In the genomic region with DNA sequence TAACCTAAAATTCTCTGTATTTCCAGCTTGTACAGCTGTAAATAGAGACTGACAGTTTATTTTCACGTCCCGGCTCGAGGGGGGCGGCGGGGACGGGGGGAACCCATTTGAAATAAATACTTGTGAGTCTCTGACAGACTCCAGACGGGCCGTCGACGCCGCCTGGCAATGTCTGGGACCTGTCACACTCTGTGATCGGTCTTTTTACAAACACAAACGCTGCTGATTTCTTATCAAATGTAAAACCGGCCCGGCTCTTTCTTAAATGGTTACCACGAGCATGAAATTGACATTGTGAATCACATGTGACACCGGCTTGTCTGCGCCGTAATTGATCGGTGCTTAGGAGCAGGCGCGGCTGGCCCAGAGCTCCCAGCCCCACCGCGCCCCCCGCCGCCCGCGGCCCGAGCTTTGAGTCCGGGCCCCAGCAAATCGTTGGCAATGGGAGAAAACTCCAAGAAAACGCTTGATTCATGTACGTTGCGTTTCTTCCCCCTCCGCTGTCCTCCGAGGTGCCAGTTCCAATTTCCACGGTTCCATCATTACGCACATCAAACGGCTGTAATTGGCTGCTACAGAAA, we compare ENCODE assay signal across 8 cellular contexts. TPM values are rescaled to one million over a fixed set of nuclear protein-coding genes. Genes with fewer than 3 reads are reported as not detected.
DNase-seq lines count a peak whose midpoint lies in the region; ATAC-seq, FAIRE-seq and TF ChIP-seq lines count a peak whose summit lies in the region.

No MANE protein-coding gene starts in this region.

- CTCF ChIA-PET in HepG2 (lab: Yijun Ruan, JAX; ENCODE audit: low intra/inter-chr PET ratio, low total read pairs), result no interaction called here

- peak overlapping the region; percentile 79 for H3K4me3 Mint-ChIP-seq in activated T-cell treated with anti-CD3 and anti-CD28 coated beads, Interleukin-2, amount 50 U/mL, for 4 hours
- H3K4me3 Mint-ChIP-seq in type B pancreatic cell, result peak overlapping the region; percentile 81

- H2AFZ ChIP-seq in HepG2 (ENCODE audit: low read length), result no peak overlapping the region

- in situ Hi-C loops in HepG2 (cut with HindIII; ENCODE audit: extremely low pct_ligation_motif_present, low pct_unique_long_range_greater_than_20kb), result no loop called here

- no peak for TF ChIP-seq CTCF in cardiac fibroblast (IDR thresholded peaks at IDR 0.05; ENCODE audit: low read depth, low read length)
- TF ChIP-seq CTCF in HepG2 (CRISPR knock-in tag; IDR thresholded peaks at IDR 0.05), result no peak
- no peak for TF ChIP-seq CTCF in type B pancreatic cell (conservative IDR thresholded peaks at IDR 0.05)

- no peak for TF ChIP-seq POLR2A in HepG2 (IDR thresholded peaks at IDR 0.05; ENCODE audit: insufficient read depth in 1 of 2, low read depth in 2 of 2, low read length in 2 of 2)

- no TSS peak for BruUV-seq in HepG2 (replicated peaks; lab: Mats Ljungman, UMichigan)

- no peak overlapping the region for H3K27ac Mint-ChIP-seq in type B pancreatic cell

- 9% methylated on average over 24 of the region's 39 CpGs for WGBS in HepG2 (ENCODE audit: low lambda C conversion rate)

- H3K27me3 Mint-ChIP-seq in activated T-cell treated with anti-CD3 and anti-CD28 coated beads, Interleukin-2, amount 50 U/mL, for 4 hours (ENCODE audit: low read depth), result peaks cover 26% of the 10 kb centered on the region
- H3K27me3 Mint-ChIP-seq in type B pancreatic cell, result peaks cover 29% of the 10 kb centered on the region

- H3K27ac ChIP-seq in HepG2 (ENCODE audit: extremely low read length, insufficient read depth, low read length), result no peak overlapping the region

- H3K27me3 ChIP-seq in HepG2 (ENCODE audit: control insufficient read depth in 1 of 2, insufficient read depth in 2 of 2, low read length in 2 of 2), result peaks cover 23 to 94% of the 10 kb centered on the region in 2 experiments

- H3K9me3 Mint-ChIP-seq in activated T-cell treated with anti-CD3 and anti-CD28 coated beads, Interleukin-2, amount 50 U/mL, for 4 hours, result no peaks in the 10 kb centered on the region
- H3K9me3 Mint-ChIP-seq in type B pancreatic cell, result no peaks in the 10 kb centered on the region

- intact Hi-C loops in HepG2 (cut with micrococcal nuclease; ENCODE audit: unreplicated experiment), result no loop called here

- POLR2A ChIA-PET in HepG2 (lab: Yijun Ruan, JAX), result no interaction called here

- FAIRE-seq in HepG2 (lab: Jason Lieb, UNC) (no peak), urothelium cell line (lab: Jason Lieb, UNC) (no peak)

- ATAC-seq in activated T-cell treated with anti-CD3 and anti-CD28 coated beads, Interleukin-2, amount 50 U/mL, for 4 hours, result peak in 1 of 2 donors; percentile 46
- ATAC-seq in HepG2, result no peak
- no peak for ATAC-seq in GM18909 (IDR thresholded peaks at IDR 0.05; ENCODE audit: poor library complexity, unreplicated experiment)
- no peak for ATAC-seq in HG03521 (IDR thresholded peaks at IDR 0.05; ENCODE audit: unreplicated experiment)

- no peaks in the 10 kb centered on the region for H3K9me3 ChIP-seq in HepG2 (ENCODE audit: low read length)

- no peaks in the 10 kb centered on the region for H3K79me2 ChIP-seq in HepG2 (ENCODE audit: insufficient read depth, low read length)

- H3K4me1 Mint-ChIP-seq in activated T-cell treated with anti-CD3 and anti-CD28 coated beads, Interleukin-2, amount 50 U/mL, for 4 hours (ENCODE audit: low read depth), result peaks cover 9% of the 10 kb centered on the region
- peaks cover 12% of the 10 kb centered on the region for H3K4me1 Mint-ChIP-seq in type B pancreatic cell (ENCODE audit: unreplicated experiment)

- no peaks in the 10 kb centered on the region for H3K4me1 ChIP-seq in HepG2 (ENCODE audit: insufficient read depth, low read length)

- H3K36me3 ChIP-seq in HepG2 (replicated peaks in 1 of 2; ENCODE audit: control insufficient read depth in 1 of 2, insufficient read depth in 2 of 2, low read length in 2 of 2), result no peaks in the 10 kb centered on the region

- no peak for DNase-seq in activated T-cell treated with anti-CD3 and anti-CD28 coated beads, Interleukin-2, amount 50 U/mL, for 4 hours
- no peak for DNase-seq in activated T-cell treated with anti-CD3 and anti-CD28 coated beads, Interleukin-2, amount 50 U/mL, for 1 hour
- no peak for DNase-seq in cardiac fibroblast (ENCODE audit: low read depth in 2 of 2)
- DNase-seq in HepG2 (ENCODE audit: low spot score), result no peak
- no peak for DNase-seq in type B pancreatic cell (ENCODE audit: extremely low spot score, unreplicated experiment)
- DNase-seq in urothelium cell line (ENCODE audit: low spot score), result no peak

- TF ChIP-seq EP300 in HepG2 (IDR thresholded peaks at IDR 0.05; ENCODE audit: low read depth in 2 of 2, low read length in 2 of 2) (no peak), HepG2 (CRISPR knock-in tag; IDR thresholded peaks at IDR 0.05; ENCODE audit: borderline replicate concordance) (no peak)

- TF ChIP-seq RAD21 in HepG2 (CRISPR knock-in tag; IDR thresholded peaks at IDR 0.05), result no peak

- no peaks in the 10 kb centered on the region for H4K20me1 ChIP-seq in HepG2 (ENCODE audit: insufficient read depth, low read length)

- no peaks in the 10 kb centered on the region for H3K36me3 Mint-ChIP-seq in activated T-cell treated with anti-CD3 and anti-CD28 coated beads, Interleukin-2, amount 50 U/mL, for 4 hours (ENCODE audit: insufficient read depth)
- H3K36me3 Mint-ChIP-seq in type B pancreatic cell, result no peaks in the 10 kb centered on the region

- no peak overlapping the region for H3K4me2 ChIP-seq in HepG2 (ENCODE audit: low read depth, low read length)

- H3K4me3 ChIP-seq in cardiac fibroblast (replicated peaks in 1 of 2; ENCODE audit: low read depth in 2 of 2, low read length in 2 of 2) (peak overlapping the region; percentile 23 to 30), HepG2 (replicated peaks in 1 of 3; ENCODE audit: insufficient read depth in 1 of 3, low read depth in 2 of 3, low read length in 3 of 3) (no peak overlapping the region)

- no peak overlapping the region for H3K9ac ChIP-seq in HepG2 (ENCODE audit: insufficient read depth, low read depth, low read length)

TF ChIP-seq in HepG2, 621 proteins besides CTCF, POLR2A, EP300 and RAD21:
- peak; percentile 71; the same call in 1 of the 2 replicates for TF ChIP-seq EZH2 (conservative IDR thresholded peaks at IDR 0.05; ENCODE audit: low read depth, low read length)
- TF ChIP-seq HDAC6 (IDR thresholded peaks at IDR 0.05; ENCODE audit: low read depth, low read length), result no peak
- no peak for TF ChIP-seq ZNF441 (CRISPR knock-in tag; IDR thresholded peaks at IDR 0.05; ENCODE audit: borderline replicate concordance)

RNA-seq across cellular contexts. Expression of a gene that starts 57.1 kb away (rescaled TPM):
- total RNA-seq in activated T-cell treated with anti-CD3 and anti-CD28 coated beads, Interleukin-2, amount 50 U/mL, for 4 hours, result not detected
- not detected in 2 replicates for total RNA-seq in HepG2 (2016; rRNA removed; fragmentation: Illumina TruSeq; extraction: Trizol)
- total RNA-seq in HepG2 (2016; cell fraction: cytosol; rRNA removed; fragmentation: Illumina TruSeq; extraction: Trizol; ENCODE audit: low read depth), result not detected in 2 replicates
- not detected in 2 replicates for total RNA-seq in HepG2 (2016; cell fraction: insoluble cytoplasmic fraction; rRNA removed; fragmentation: Illumina TruSeq; extraction: Trizol)
- not detected in 2 replicates for total RNA-seq in HepG2 (2016; cell fraction: membrane; rRNA removed; fragmentation: Illumina TruSeq; extraction: Trizol)
- total RNA-seq in HepG2 (2016; cell fraction: nucleus; rRNA removed; fragmentation: Illumina TruSeq; extraction: Trizol), result not detected in 2 replicates
- polyA plus RNA-seq in HepG2 (2011; rRNA removed), result not detected in 2 replicates
- polyA plus RNA-seq in HepG2 (2011; cell fraction: cytosol; rRNA removed), result not detected in 2 replicates
- polyA plus RNA-seq in HepG2 (2011; cell fraction: nucleus; rRNA removed), result not detected in 2 replicates
- not detected in 2 replicates for polyA plus RNA-seq in HepG2 (2012)
- polyA plus RNA-seq in HepG2 (2016; cell fraction: cytosol; fragmentation: Illumina TruSeq; extraction: Trizol; ENCODE audit: low read depth), result not detected in 2 replicates
- not detected in 2 replicates for polyA plus RNA-seq in HepG2 (2016; cell fraction: insoluble cytoplasmic fraction; fragmentation: Illumina TruSeq; extraction: Trizol; ENCODE audit: low read depth)
- polyA plus RNA-seq in HepG2 (2016; cell fraction: membrane; fragmentation: Illumina TruSeq; extraction: Trizol; ENCODE audit: low read depth), result not detected in 2 replicates
- not detected in 2 replicates for polyA plus RNA-seq in HepG2 (2016; cell fraction: nucleus; fragmentation: Illumina TruSeq; extraction: Trizol; ENCODE audit: insufficient read depth, low read depth)
- not detected in 2 replicates for polyA minus RNA-seq in HepG2 (2011; rRNA and poly(A)+ RNA removed; ENCODE audit: low replicate concordance)
- polyA minus RNA-seq in HepG2 (2011; cell fraction: cytosol; rRNA and poly(A)+ RNA removed), result not detected in 2 replicates
- polyA minus RNA-seq in HepG2 (2011; cell fraction: nucleus; rRNA and poly(A)+ RNA removed), result not detected in 2 replicates
- total RNA-seq in type B pancreatic cell (ENCODE audit: low replicate concordance), result 0.48 TPM in 1 of 2 replicates, not detected in the other

Comparison
In these comparisons a context has a peak if more than half of its experiments do, and no peak if none do; other contexts are left out.
1. H3K4me3 ChIP-seq: peak in cardiac fibroblast (2 of 2); none in HepG2 (0 of 3).